In genomic region chr7:44236333-44236728, GRCh38 we compare ENCODE assay signal across 21 cellular contexts. TPM values are rescaled to one million over a fixed set of nuclear protein-coding genes. Genes with fewer than 3 reads are reported as not detected.
DNase-seq lines count a peak whose midpoint lies in the region; ATAC-seq and TF ChIP-seq lines count a peak whose summit lies in the region.
"Had no signal": no experiment of that assay in that cellular context is flagged by ENCODE, and none has a peak within 500 bp of the region (broad histone marks: within the 10 kb centered on the region; RNA-seq: fewer than 3 reads in every experiment).

No MANE protein-coding gene starts in this region.

- H3F3A ChIP-seq in SK-N-SH (replicated peaks; ENCODE audit: insufficient read depth) (no peaks in the 10 kb centered on the region), MM.1S (ENCODE audit: insufficient read depth, low read length) (no peaks in the 10 kb centered on the region)

- H3K4me1 Mint-ChIP-seq in WTC11: no peaks in the 10 kb centered on the region
- H3K4me1 Mint-ChIP-seq: CD8-positive, alpha-beta memory T cell had no signal

- H3K36me3 Mint-ChIP-seq in WTC11: no peaks in the 10 kb centered on the region
- H3K36me3 Mint-ChIP-seq: activated naive CD4-positive, alpha-beta T cell treated with anti-CD3 and anti-CD28 coated beads, Interleukin-2, amount 10 ng/mL, durations not matched to agents 7 days and 5 days; CD8-positive, alpha-beta memory T cell had no signal

- WGBS in SK-N-SH (ENCODE audit: low lambda C conversion rate): 86% methylated on average over 4 of the region's 4 CpGs

- no peaks in the 10 kb centered on the region for H3K9me3 Mint-ChIP-seq in WTC11
- H3K9me3 Mint-ChIP-seq: activated CD4-positive, alpha-beta T cell treated with anti-CD3 and anti-CD28 coated beads, Interleukin-2, amount 10 ng/mL, durations not matched to agents 7 days and 5 days; activated naive CD4-positive, alpha-beta T cell treated with anti-CD3 and anti-CD28 coated beads, Interleukin-2, amount 10 ng/mL, durations not matched to agents 7 days and 5 days; CD8-positive, alpha-beta memory T cell had no signal

- intact Hi-C loops in upper lobe of right lung (cut with DNase I): no loop called here

- H3K36me3 ChIP-seq in SK-N-SH (replicated peaks in 1 of 2; ENCODE audit: control insufficient read depth in 1 of 2, insufficient read depth in 2 of 2, low read length in 1 of 2) (no peaks in the 10 kb centered on the region), upper lobe of right lung (no peaks in the 10 kb centered on the region), MM.1S (replicated peaks; ENCODE audit: insufficient read depth, low read length) (no peaks in the 10 kb centered on the region)
- H3K36me3 ChIP-seq: ascending aorta, ovary, sigmoid colon, stomach had no signal

- TF ChIP-seq EP300 in SK-N-SH (IDR thresholded peaks at IDR 0.05; ENCODE audit: borderline replicate concordance in 1 of 2, low read depth in 1 of 2, low read length in 1 of 2): no peak

- H3K79me2 ChIP-seq in SK-N-SH (ENCODE audit: insufficient read depth) (no peaks in the 10 kb centered on the region), MM.1S (ENCODE audit: low read length) (no peaks in the 10 kb centered on the region)

- no peak overlapping the region for H3K9ac ChIP-seq in SK-N-SH
- no peak overlapping the region for H3K9ac ChIP-seq in MM.1S (ENCODE audit: low read length)

- DNase-seq in SK-N-SH (peak; percentile 83), NOMO-1 (lab: John Stamatoyannopoulos, UW; ENCODE audit: unreplicated experiment in 2 of 2) (peak; percentile 39 to 46), WTC11 (ENCODE audit: low spot score) (no peak), upper lobe of right lung (no peak), medulla oblongata (ENCODE audit: extremely low spot score) (no peak), MM.1S (no peak)
- DNase-seq in stimulated activated CD4-positive, alpha-beta T cell treated with anti-CD3 and anti-CD28 coated beads, Interleukin-2, amount 100 ng/mL, for 48 hours: no peak
- DNase-seq: ACHN; activated CD4-positive, alpha-beta T cell treated with anti-CD3 and anti-CD28 coated beads, Interleukin-2, amount 10 ng/mL, durations not matched to agents 7 days and 5 days; activated naive CD4-positive, alpha-beta T cell treated with anti-CD3 and anti-CD28 coated beads, Interleukin-2, amount 10 ng/mL, durations not matched to agents 7 days and 5 days; CD8-positive, alpha-beta memory T cell; foreskin melanocyte; NCI-H1048; NCI-H748 treated with DMSO at 0.1 percent for 48 hours; ovary; sigmoid colon; stimulated activated CD4-positive, alpha-beta T cell treated with anti-CD3 and anti-CD28 coated beads, Interleukin-1b, Interleukin-23, amount 100 ng/mL, for 48 hours; stomach had no signal

- no peak overlapping the region for H3K27ac Mint-ChIP-seq in WTC11
- H3K27ac Mint-ChIP-seq: activated CD4-positive, alpha-beta T cell treated with anti-CD3 and anti-CD28 coated beads, Interleukin-2, amount 10 ng/mL, durations not matched to agents 7 days and 5 days; activated naive CD4-positive, alpha-beta T cell treated with anti-CD3 and anti-CD28 coated beads, Interleukin-2, amount 10 ng/mL, durations not matched to agents 7 days and 5 days; CD8-positive, alpha-beta memory T cell had no signal

- peaks cover 0 to 40% of the 10 kb centered on the region in 2 experiments; a peak in 1 of 4 replicates for H3K4me1 ChIP-seq in SK-N-SH (ENCODE audit: control insufficient read depth in 1 of 2, insufficient read depth in 2 of 2, low read depth in 1 of 2, low read length in 1 of 2)
- H3K4me1 ChIP-seq in upper lobe of right lung: peaks cover 3% of the 10 kb centered on the region
- H3K4me1 ChIP-seq in MM.1S (ENCODE audit: low read length): no peaks in the 10 kb centered on the region
- H3K4me1 ChIP-seq: ascending aorta had no signal

- H2AFZ ChIP-seq in SK-N-SH (ENCODE audit: low read depth) (no peak overlapping the region), MM.1S (ENCODE audit: low read length) (no peak overlapping the region)

- H3K4me2 ChIP-seq in SK-N-SH (no peak overlapping the region), MM.1S (ENCODE audit: low read depth, low read length) (no peak overlapping the region)

- H3K9me2 ChIP-seq in SK-N-SH (no peaks in the 10 kb centered on the region), MM.1S (replicated peaks; ENCODE audit: insufficient read depth, low read length) (no peaks in the 10 kb centered on the region)

- H3K27me3 Mint-ChIP-seq in WTC11 (ENCODE audit: low read depth): no peaks in the 10 kb centered on the region
- H3K27me3 Mint-ChIP-seq: activated CD4-positive, alpha-beta T cell treated with anti-CD3 and anti-CD28 coated beads, Interleukin-2, amount 10 ng/mL, durations not matched to agents 7 days and 5 days had no signal

- TF ChIP-seq CTCF in SK-N-SH (IDR thresholded peaks at IDR 0.05) (peak; percentile 25; the same call in 1 of the 2 replicates), WTC11 (IDR thresholded peaks at IDR 0.05) (no peak), upper lobe of right lung (IDR thresholded peaks at IDR 0.05) (no peak), MM.1S (IDR thresholded peaks at IDR 0.05; ENCODE audit: low read length) (no peak)

- ATAC-seq in SK-N-SH treated with all-trans-retinoic acid at 6 μM for 48 hours (no peak), WTC11 (peak; percentile 52), upper lobe of right lung (peak; percentile 13)

- POLR2A ChIA-PET in SK-N-SH (lab: Yijun Ruan, JAX) (interaction anchor here (1.3 kb wide), 2 partner anchors 12 to 24 kb away, joined by 4 read pairs; no protein-coding TSS in a partner anchor), WTC11 (lab: Charles Lee) (no interaction called here)

- H4K20me1 ChIP-seq in SK-N-SH (ENCODE audit: insufficient read depth) (no peaks in the 10 kb centered on the region), MM.1S (ENCODE audit: insufficient read depth, low read length) (no peaks in the 10 kb centered on the region)

- H3K4me3 ChIP-seq in SK-N-SH (ENCODE audit: low read depth in 2 of 2, low read length in 1 of 2) (no peak overlapping the region), upper lobe of right lung (no peak overlapping the region), MM.1S (ENCODE audit: low read length) (no peak overlapping the region)
- H3K4me3 ChIP-seq: ascending aorta, ovary, sigmoid colon, stomach had no signal

- no peaks in the 10 kb centered on the region for H3K9me3 ChIP-seq in SK-N-SH
- H3K9me3 ChIP-seq in upper lobe of right lung: no peaks in the 10 kb centered on the region
- no peaks in the 10 kb centered on the region for H3K9me3 ChIP-seq in MM.1S (replicated peaks; ENCODE audit: insufficient read depth, low read length)
- H3K9me3 ChIP-seq: ascending aorta, ovary, sigmoid colon, stomach had no signal

- H3K27ac ChIP-seq in SK-N-SH (ENCODE audit: low read depth in 2 of 2, low read length in 1 of 2) (peak overlapping the region in 1 of 2 experiments; percentile 84; a peak in 2 of 4 replicates), upper lobe of right lung (no peak overlapping the region), MM.1S (ENCODE audit: low read length) (no peak overlapping the region)
- H3K27ac ChIP-seq: ascending aorta, epithelial cell of prostate, ovary, sigmoid colon, stomach had no signal

- TF ChIP-seq RAD21 in SK-N-SH (IDR thresholded peaks at IDR 0.05; ENCODE audit: low read length): peak; percentile 26; the same call in 1 of the 2 replicates

- H3K27me3 ChIP-seq in SK-N-SH (ENCODE audit: insufficient read depth) (no peaks in the 10 kb centered on the region), upper lobe of right lung (no peaks in the 10 kb centered on the region), MM.1S (replicated peaks; ENCODE audit: insufficient read depth, low read length) (peaks cover 94% of the 10 kb centered on the region)
- H3K27me3 ChIP-seq: ascending aorta, ovary, sigmoid colon had no signal

- CTCF ChIA-PET in SK-N-SH (lab: Yijun Ruan, JAX) (interaction anchor here (0.6 to 2.6 kb wide), 18 partner anchors 10 to 329 kb away, joined by 3 to 11 read pairs (median 3); partner anchors contain the start of gene YKT6), WTC11 (lab: Charles Lee) (interaction anchor here (0.6 to 2.2 kb wide), 14 partner anchors 12 to 329 kb away, joined by 3 to 18 read pairs (median 4); no protein-coding TSS in a partner anchor)

- no peak overlapping the region for H3K4me3 Mint-ChIP-seq in WTC11
- H3K4me3 Mint-ChIP-seq: activated CD4-positive, alpha-beta T cell treated with anti-CD3 and anti-CD28 coated beads, Interleukin-2, amount 10 ng/mL, durations not matched to agents 7 days and 5 days; activated naive CD4-positive, alpha-beta T cell treated with anti-CD3 and anti-CD28 coated beads, Interleukin-2, amount 10 ng/mL, durations not matched to agents 7 days and 5 days; CD8-positive, alpha-beta memory T cell had no signal

TF ChIP-seq in SK-N-SH, 30 proteins besides CTCF, POLR2A, EP300 and RAD21 (continues in another document):
- no peak for TF ChIP-seq FOXM1 (IDR thresholded peaks at IDR 0.05; ENCODE audit: low read depth)
- TF ChIP-seq TAF1 (IDR thresholded peaks at IDR 0.05; ENCODE audit: borderline replicate concordance, low read depth, low read length): no peak

TF ChIP-seq in SK-N-SH treated with all-trans-retinoic acid at 6 μM for 48 hours, 23 proteins besides CTCF, POLR2A, EP300 and RAD21 (continues in another document):
- no peak for TF ChIP-seq OSR1 (CRISPR knock-in tag; IDR thresholded peaks at IDR 0.05)

TF ChIP-seq in WTC11, 78 proteins besides CTCF, POLR2A, EP300 and RAD21 (continues in another document):
- TF ChIP-seq TEAD1 (CRISPR knock-in tag; IDR thresholded peaks at IDR 0.05) (no peak), TCF7 (CRISPR knock-in tag; IDR thresholded peaks at IDR 0.05; ENCODE audit: low read depth) (no peak), NR2C2 (CRISPR knock-in tag; IDR thresholded peaks at IDR 0.05) (no peak)
- TF ChIP-seq, protein P1, sequence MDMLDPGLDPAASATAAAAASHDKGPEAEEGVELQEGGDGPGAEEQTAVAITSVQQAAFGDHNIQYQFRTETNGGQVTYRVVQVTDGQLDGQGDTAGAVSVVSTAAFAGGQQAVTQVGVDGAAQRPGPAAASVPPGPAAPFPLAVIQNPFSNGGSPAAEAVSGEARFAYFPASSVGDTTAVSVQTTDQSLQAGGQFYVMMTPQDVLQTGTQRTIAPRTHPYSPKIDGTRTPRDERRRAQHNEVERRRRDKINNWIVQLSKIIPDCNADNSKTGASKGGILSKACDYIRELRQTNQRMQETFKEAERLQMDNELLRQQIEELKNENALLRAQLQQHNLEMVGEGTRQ (CRISPR knock-in tag; IDR thresholded peaks at IDR 0.05): no peak

RNA-seq across cellular contexts. Expression of gene YKT6, which starts 35.6 kb away (rescaled TPM):
- 170 and 213 TPM in 2 replicates for polyA plus RNA-seq in SK-N-SH (2012; rRNA removed)
- polyA plus RNA-seq in SK-N-SH (2012; cell fraction: cytosol; rRNA removed): 121 and 165 TPM in 2 replicates
- polyA plus RNA-seq in SK-N-SH (2012; cell fraction: nucleus; rRNA removed): 211 and 221 TPM in 2 replicates
- total RNA-seq in WTC11 (2021) (82.2 to 102 TPM (median 83.7 TPM) in 3 replicates), upper lobe of right lung (54.7 TPM)

RNA-seq across cellular contexts. Expression of gene GCK, which starts 47.1 kb away (rescaled TPM):
- polyA plus RNA-seq in SK-N-SH (2012; rRNA removed): 1.1 and 1.6 TPM in 2 replicates
- polyA plus RNA-seq in SK-N-SH (2012; cell fraction: cytosol; rRNA removed): 0.55 and 1.0 TPM in 2 replicates
- polyA plus RNA-seq in SK-N-SH (2012; cell fraction: nucleus; rRNA removed): 0.83 and 1.1 TPM in 2 replicates
- total RNA-seq in WTC11 (2021) (3.3 to 5.1 TPM (median 4.5 TPM) in 3 replicates), upper lobe of right lung (0.23 TPM)
- total RNA-seq: activated CD4-positive, alpha-beta T cell treated with anti-CD3 and anti-CD28 coated beads, Interleukin-2, amount 10 ng/mL, durations not matched to agents 7 days and 5 days had no signal

Comparison
In these comparisons a context has a peak if more than half of its experiments do, and no peak if none do; other contexts are left out.
1. DNase-seq: peak in SK-N-SH (single experiment) and NOMO-1 (2 of 2); none in WTC11 (single experiment), upper lobe of right lung (single experiment), medulla oblongata (single experiment), MM.1S (single experiment) and stimulated activated CD4-positive, alpha-beta T cell treated with anti-CD3 and anti-CD28 coated beads, Interleukin-2, amount 100 ng/mL, for 48 hours (0 of 2).
2. Of the 6 proteins assayed by ChIP-seq in both WTC11 and SK-N-SH: peak only in WTC11: none; only in SK-N-SH: CTCF; in both: none; in neither: 5.